In genomic region chr6:42959917-42960242, GRCh38 we compare ENCODE assay signal across 8 cellular contexts. TPM values are rescaled to one million over a fixed set of nuclear protein-coding genes. Genes with fewer than 3 reads are reported as not detected.
DNase-seq lines count a peak whose midpoint lies in the region; ATAC-seq and TF ChIP-seq lines count a peak whose summit lies in the region.

No MANE protein-coding gene starts in this region.

- no peak overlapping the region for H2BK12ac ChIP-seq in neuronal stem cell (ENCODE audit: low read length)

- peak overlapping the region; percentile 66 to 91 for H3K4me3 Mint-ChIP-seq in CD14-positive monocyte

- H2BK15ac ChIP-seq in neuronal stem cell (ENCODE audit: low read length), result no peak overlapping the region

- H2AK5ac ChIP-seq in neuronal stem cell (ENCODE audit: low read depth, low read length), result no peak overlapping the region

- ATAC-seq in RWPE2 (ENCODE audit: low read depth), result no peak
- no peak for ATAC-seq in GM21737 (IDR thresholded peaks at IDR 0.05; ENCODE audit: unreplicated experiment)

- no peak overlapping the region for H4K8ac ChIP-seq in neuronal stem cell (ENCODE audit: low read depth, low read length)

- no peak overlapping the region for H3K14ac ChIP-seq in neuronal stem cell (ENCODE audit: low read length)

- H2AFZ ChIP-seq in neuronal stem cell (ENCODE audit: low read length), result no peak overlapping the region

- peaks cover 27 to 31% (median 30%) of the 10 kb centered on the region in 3 donors for H3K27me3 Mint-ChIP-seq in CD14-positive monocyte (ENCODE audit: low read depth in 3 of 3)

- TF ChIP-seq CTCF in CD14-positive monocyte (IDR thresholded peaks at IDR 0.05) (no peak), RWPE2 (IDR thresholded peaks at IDR 0.05; ENCODE audit: poor library complexity, severe bottlenecking) (no peak), fibroblast of pulmonary artery (IDR thresholded peaks at IDR 0.05; ENCODE audit: low read length, missing control alignments) (no peak)

- H3K27me3 ChIP-seq in RWPE2 (ENCODE audit: insufficient read depth, poor library complexity, severe bottlenecking) (no peaks in the 10 kb centered on the region), neuronal stem cell (ENCODE audit: control insufficient read depth in 3 of 3, insufficient read depth in 3 of 3, low read depth in 1 of 3, low read length in 3 of 3) (peaks cover 0 to 23% (median 0%) of the 10 kb centered on the region in 3 experiments)

- H3K18ac ChIP-seq in neuronal stem cell (ENCODE audit: low read length), result no peak overlapping the region

- no peak overlapping the region for H4K91ac ChIP-seq in neuronal stem cell (ENCODE audit: low read depth, low read length, poor library complexity)

- H3K27ac Mint-ChIP-seq in CD14-positive monocyte, result no peak overlapping the region

- H3K27ac ChIP-seq in RWPE2 (ENCODE audit: poor library complexity, severe bottlenecking) (no peak overlapping the region), neuronal stem cell (replicated peaks; ENCODE audit: low read length) (no peak overlapping the region)

- H3K9ac ChIP-seq in neuronal stem cell (ENCODE audit: low read depth, low read length, poor library complexity), result peak overlapping the region; percentile 71

- H3K23ac ChIP-seq in neuronal stem cell (ENCODE audit: low read depth, low read length, poor library complexity), result peak overlapping the region; percentile 8

- H3K4me1 Mint-ChIP-seq in CD14-positive monocyte, result peaks cover 19% of the 10 kb centered on the region

- H3K36me3 Mint-ChIP-seq in CD14-positive monocyte, result peaks cover 33 to 49% of the 10 kb centered on the region in 2 donors

- H3K4ac ChIP-seq in neuronal stem cell (ENCODE audit: low read length), result no peak overlapping the region

- peak overlapping the region; percentile 91 for H3K4me2 ChIP-seq in neuronal stem cell (ENCODE audit: insufficient read depth, low read length, poor library complexity, severe bottlenecking)

- no peaks in the 10 kb centered on the region for H3K36me3 ChIP-seq in RWPE2 (ENCODE audit: low read depth)
- peaks cover 0 to 19% of the 10 kb centered on the region in 2 donors for H3K36me3 ChIP-seq in neuronal stem cell (replicated peaks in 1 of 2; ENCODE audit: control insufficient read depth in 2 of 2, insufficient read depth in 2 of 2, low read length in 2 of 2)

- H3K79me1 ChIP-seq in neuronal stem cell (ENCODE audit: low read depth, low read length), result no peaks in the 10 kb centered on the region

- DNase-seq in CD14-positive monocyte (ENCODE audit: low spot score), result no peak
- DNase-seq in RWPE2 (ENCODE audit: low spot score), result no peak
- no peak for DNase-seq in fibroblast of pulmonary artery (ENCODE audit: low read depth)
- DNase-seq in neuronal stem cell (ENCODE audit: low spot score), result no peak
- DNase-seq in NCI-H1930 (lab: John Stamatoyannopoulos, UW), result no peak
- DNase-seq in stimulated activated CD4-positive, alpha-beta T cell treated with anti-CD3 and anti-CD28 coated beads, Interleukin-1b, Interleukin-23, amount 100 ng/mL, for 48 hours, result no peak
- no peak for DNase-seq in NCI-H2081 (lab: John Stamatoyannopoulos, UW)

- no peak overlapping the region for H2BK120ac ChIP-seq in neuronal stem cell (ENCODE audit: low read depth, low read length)

- H3K4me1 ChIP-seq in RWPE2 (ENCODE audit: insufficient read depth, poor library complexity, severe bottlenecking) (no peaks in the 10 kb centered on the region), neuronal stem cell (ENCODE audit: control insufficient read depth in 2 of 2, insufficient read depth in 1 of 2, low read depth in 1 of 2, low read length in 2 of 2) (peaks cover 0 to 11% of the 10 kb centered on the region in 2 donors)

- no peak overlapping the region for H2BK5ac ChIP-seq in neuronal stem cell (ENCODE audit: low read length)

- H3K4me3 ChIP-seq in RWPE2 (ENCODE audit: severe bottlenecking) (peak overlapping the region; percentile 37), fibroblast of pulmonary artery (replicated peaks; ENCODE audit: low read depth, low read length) (peak overlapping the region; percentile 44), neuronal stem cell (ENCODE audit: low read length in 2 of 2) (peak overlapping the region in 1 of 2 donors; percentile 83)

- no peaks in the 10 kb centered on the region for H3K9me3 ChIP-seq in RWPE2 (ENCODE audit: severe bottlenecking)
- peaks cover 0 to 3% of the 10 kb centered on the region in 2 donors for H3K9me3 ChIP-seq in neuronal stem cell (replicated peaks in 1 of 2; ENCODE audit: control insufficient read depth in 2 of 2, insufficient read depth in 1 of 2, low read depth in 1 of 2, low read length in 2 of 2)

- H3K9me3 Mint-ChIP-seq in CD14-positive monocyte, result peaks cover 0 to 8% (median 0%) of the 10 kb centered on the region in 7 donors

- intact Hi-C loops in CD14-positive monocyte (cut with micrococcal nuclease), result no loop called here

- no CpG with 5 or more reads among the region's 13 CpGs for WGBS in neuronal stem cell (ENCODE audit: extremely low coverage in 2 of 2, insufficient read length in 2 of 2, insufficient replicate concordance in 1 of 2), 2 donors

RNA-seq across cellular contexts. Expression of gene GNMT, which starts 0.7 kb away (rescaled TPM):
- under 1 TPM; 0.17 to 0.31 TPM for polyA plus RNA-seq in CD14-positive monocyte
- polyA plus RNA-seq in neuronal stem cell (2013, experiment 1 of 2), result 0.52 TPM
- 0.55 TPM for polyA plus RNA-seq in neuronal stem cell (2013, experiment 2 of 2)

RNA-seq across cellular contexts. Expression of gene PEX6, which starts 19.1 kb away (rescaled TPM):
- 10 to 100 TPM; 15.5 to 16.2 TPM for polyA plus RNA-seq in CD14-positive monocyte
- 7.3 TPM for polyA plus RNA-seq in neuronal stem cell (2013, experiment 1 of 2)
- 7.4 TPM for polyA plus RNA-seq in neuronal stem cell (2013, experiment 2 of 2)

RNA-seq across cellular contexts. Expression of gene PPP2R5D, which starts 24.5 kb away (rescaled TPM):
- polyA plus RNA-seq in CD14-positive monocyte, result 10 to 100 TPM; 10.3 to 14.9 TPM
- 58.1 TPM for polyA plus RNA-seq in neuronal stem cell (2013, experiment 1 of 2)
- polyA plus RNA-seq in neuronal stem cell (2013, experiment 2 of 2), result 56.9 TPM

RNA-seq across cellular contexts. Expression of gene CNPY3, which starts 30.6 kb away (rescaled TPM):
- 100 to 1,000 TPM; 237 to 295 TPM for polyA plus RNA-seq in CD14-positive monocyte
- 39.7 TPM for polyA plus RNA-seq in neuronal stem cell (2013, experiment 1 of 2)
- polyA plus RNA-seq in neuronal stem cell (2013, experiment 2 of 2), result 39.2 TPM

RNA-seq across cellular contexts. Expression of gene PTCRA, which starts 44.0 kb away (rescaled TPM):
- under 1 TPM; 0.55 to 0.83 TPM for polyA plus RNA-seq in CD14-positive monocyte
- polyA plus RNA-seq in neuronal stem cell (2013, experiment 1 of 2), result not detected
- polyA plus RNA-seq in neuronal stem cell (2013, experiment 2 of 2), result not detected
